9 cellular contexts compared by ENCODE assay signal in genomic region chr13:97434417-97435296, GRCh38. TPM values are rescaled to one million over a fixed set of nuclear protein-coding genes. Genes with fewer than 3 reads are reported as not detected.
DNase-seq lines count a peak whose midpoint lies in the region; ATAC-seq and TF ChIP-seq lines count a peak whose summit lies in the region.
"Had no signal": no experiment of that assay in that cellular context is flagged by ENCODE, and none has a peak within 500 bp of the region (broad histone marks: within the 10 kb centered on the region; RNA-seq: fewer than 3 reads in every experiment).

No MANE protein-coding gene starts in this region.

- DNase-seq in EL (peak; percentile 38), HFF-Myc (ENCODE audit: extremely low read depth, low read depth) (no peak), NCI-H526 treated with DMSO at 0.1 percent for 48 hours (lab: John Stamatoyannopoulos, UW) (peak; percentile 72), fibroblast of villous mesenchyme (ENCODE audit: low read depth) (peak; percentile 25), nucleus accumbens (lab: John Stamatoyannopoulos, UW) (peak in 45 of 56 donors; percentile 3 to 64 (median 38)), testis (peak; percentile 58), kidney glomerular epithelial cell (lab: John Stamatoyannopoulos, UW) (no peak)

- intact Hi-C loops in testis (cut with DNase I; ENCODE audit: low total_unique reads): loop anchor here (10.0 kb wide), 1 partner anchor 320 kb away; no protein-coding TSS in a partner anchor

- peaks cover 3% of the 10 kb centered on the region for H3K27me3 Mint-ChIP-seq in activated T-helper 17 cell treated with anti-CD3 and anti-CD28 coated beads, Interleukin-2, amount 50 U/mL, for 72 hours

- H3K27ac Mint-ChIP-seq in activated T-helper 17 cell treated with anti-CD3 and anti-CD28 coated beads, Interleukin-2, amount 50 U/mL, for 72 hours: peak overlapping the region; percentile 88

- peak overlapping the region; percentile 92 for H3K4me3 Mint-ChIP-seq in activated T-helper 17 cell treated with anti-CD3 and anti-CD28 coated beads, Interleukin-2, amount 50 U/mL, for 72 hours

- TF ChIP-seq CTCF in HFF-Myc (IDR thresholded peaks at IDR 0.05; ENCODE audit: low read depth, low read length, missing control alignments): no peak
- no peak for TF ChIP-seq CTCF in fibroblast of villous mesenchyme (IDR thresholded peaks at IDR 0.05; ENCODE audit: insufficient read depth, low read depth, low read length)
- no peak for TF ChIP-seq CTCF in testis (IDR thresholded peaks at IDR 0.05)

- no peaks in the 10 kb centered on the region for H3K9me3 Mint-ChIP-seq in activated T-helper 17 cell treated with anti-CD3 and anti-CD28 coated beads, Interleukin-2, amount 50 U/mL, for 72 hours

- H3K4me1 ChIP-seq in testis: peaks cover 6% of the 10 kb centered on the region

- no peaks in the 10 kb centered on the region for H3K36me3 ChIP-seq in testis (ENCODE audit: low read depth, missing control alignments)

- no peak for TF ChIP-seq POLR2A in testis (IDR thresholded peaks at IDR 0.05)

- H3K9me3 ChIP-seq in testis: no peaks in the 10 kb centered on the region

- ATAC-seq in activated T-helper 17 cell treated with anti-CD3 and anti-CD28 coated beads, Interleukin-2, amount 50 U/mL, for 72 hours (replicated peaks): no peak

- H3K36me3 Mint-ChIP-seq in activated T-helper 17 cell treated with anti-CD3 and anti-CD28 coated beads, Interleukin-2, amount 50 U/mL, for 72 hours (ENCODE audit: low read depth): peaks cover 11% of the 10 kb centered on the region

- H3K4me1 Mint-ChIP-seq in activated T-helper 17 cell treated with anti-CD3 and anti-CD28 coated beads, Interleukin-2, amount 50 U/mL, for 72 hours: peaks cover 18% of the 10 kb centered on the region

- H3K27ac ChIP-seq in testis: peak overlapping the region; percentile 76 to 100

- WGBS in testis, 2 donors: 1 to 2% methylated on average over 6 to 45 of the region's 59 CpGs

- H3K4me3 ChIP-seq in HFF-Myc (replicated peaks; ENCODE audit: low read depth, low read length): peak overlapping the region; percentile 62
- H3K4me3 ChIP-seq in fibroblast of villous mesenchyme (ENCODE audit: low read depth, low read length): peak overlapping the region; percentile 89
- peak overlapping the region; percentile 79 for H3K4me3 ChIP-seq in testis

- H3K27me3 ChIP-seq in testis: no peaks in the 10 kb centered on the region
- H3K27me3 ChIP-seq: foreskin keratinocyte had no signal

RNA-seq across cellular contexts. Expression of gene RAP2A, which starts 0.7 kb away (rescaled TPM):
- total RNA-seq in activated T-helper 17 cell treated with anti-CD3 and anti-CD28 coated beads, Interleukin-2, amount 50 U/mL, for 72 hours: 10 to 100 TPM; 15.5 to 23.6 TPM
- 29.0 and 32.8 TPM in 2 replicates for total RNA-seq in fibroblast of villous mesenchyme
- total RNA-seq in testis: 10 to 100 TPM; 10.6 to 11.5 TPM
- 9.1 TPM for polyA plus RNA-seq in testis (ENCODE audit: insufficient read depth, low read depth, low replicate concordance)

Comparison
In these comparisons a context has a peak if more than half of its experiments do, and no peak if none do; other contexts are left out.
1. DNase-seq: peak in EL (single experiment), NCI-H526 treated with DMSO at 0.1 percent for 48 hours (single experiment), fibroblast of villous mesenchyme (single experiment), nucleus accumbens (45 of 56) and testis (single experiment); none in HFF-Myc (single experiment) and kidney glomerular epithelial cell (single experiment).
2. Peak in every context shown above with its lines, with median percentiles within 50 percentile points of each other: H3K4me3 ChIP-seq.